ENCODE assay signal across 1 cellular context in genomic region chr19:35144259-35144599, GRCh38.
TF ChIP-seq lines count a peak whose summit lies in the region.

No MANE protein-coding gene starts in this region.

TF ChIP-seq in H1, 55 proteins besides CTCF, POLR2A, EP300 and RAD21:
- no peak for TF ChIP-seq TBP (IDR thresholded peaks at IDR 0.05; ENCODE audit: low read depth, low read length)
- TF ChIP-seq SIX5 (IDR thresholded peaks at IDR 0.05; ENCODE audit: low read depth, low read length), result no peak
- no peak for TF ChIP-seq TCF12 (IDR thresholded peaks at IDR 0.05; ENCODE audit: low read depth, low read length)
- no peak for TF ChIP-seq HDAC6 (IDR thresholded peaks at IDR 0.05; ENCODE audit: low read depth, low read length)
- no peak for TF ChIP-seq KDM5A (IDR thresholded peaks at IDR 0.05; ENCODE audit: low read length)
- no peak for TF ChIP-seq HDAC2 (IDR thresholded peaks at IDR 0.05; ENCODE audit: borderline replicate concordance in 1 of 2, low read depth in 2 of 2, low read length in 2 of 2)
- TF ChIP-seq BCL11A (IDR thresholded peaks at IDR 0.05; ENCODE audit: low read depth in 2 of 2, low read length in 2 of 2), result no peak
- TF ChIP-seq BACH1 (IDR thresholded peaks at IDR 0.05; ENCODE audit: low read length), result no peak
- TF ChIP-seq MAX (IDR thresholded peaks at IDR 0.05), result no peak
- TF ChIP-seq TAF7 (optimal IDR thresholded peaks at IDR 0.05; ENCODE audit: borderline replicate concordance, low read depth, low read length), result no peak
- TF ChIP-seq NRF1 (IDR thresholded peaks at IDR 0.05; ENCODE audit: low read depth, low read length), result no peak
- TF ChIP-seq RXRA (IDR thresholded peaks at IDR 0.05; ENCODE audit: insufficient read depth, low read depth, low read length), result no peak
- no peak for TF ChIP-seq SP1 (IDR thresholded peaks at IDR 0.05; ENCODE audit: low read depth, low read length)
